Comparison of ENCODE assay signal across 8 cellular contexts in genomic region chr13:20943519-20944012, GRCh38. TPM values are rescaled to one million over a fixed set of nuclear protein-coding genes. Genes with fewer than 3 reads are reported as not detected.
DNase-seq lines count a peak whose midpoint lies in the region; ATAC-seq, FAIRE-seq and TF ChIP-seq lines count a peak whose summit lies in the region.

No MANE protein-coding gene starts in this region.

- H3K27me3 Mint-ChIP-seq in CD14-positive monocyte (ENCODE audit: low read depth in 3 of 3) (peaks cover 7 to 28% (median 18%) of the 10 kb centered on the region in 3 donors), T-helper 17 cell (peaks cover 62% of the 10 kb centered on the region)

- H3K27ac Mint-ChIP-seq in CD14-positive monocyte (peak overlapping the region; percentile 85 to 97 (median 95)), T-helper 17 cell (no peak overlapping the region)

- peak; percentile 91 for TF ChIP-seq CTCF in CD14-positive monocyte (IDR thresholded peaks at IDR 0.05)

- H3K4me1 Mint-ChIP-seq in CD14-positive monocyte: peaks cover 26% of the 10 kb centered on the region
- H3K4me1 Mint-ChIP-seq in T-helper 17 cell: peaks cover 5% of the 10 kb centered on the region

- H3K9me3 ChIP-seq in T-helper 17 cell (ENCODE audit: control insufficient read depth, low read length, poor library complexity, severe bottlenecking): no peaks in the 10 kb centered on the region

- intact Hi-C loops in CD14-positive monocyte (cut with micrococcal nuclease) (loop anchor here (2.0 to 10.0 kb wide), 7 partner anchors 73 to 534 kb away; partner anchors contain the start of genes MRPL57 (in 2 of the 2), SKA3 (in 2 of the 2) and LATS2 (in 1 of the 2)), left ventricle myocardium superior (cut with micrococcal nuclease) (loop anchor here (10.0 kb wide), 2 partner anchors 231 to 531 kb away; partner anchors contain the start of genes MRPL57 and SKA3)

- H3K9me3 Mint-ChIP-seq in CD14-positive monocyte: peaks cover 0 to 2% (median 0%) of the 10 kb centered on the region in 7 donors

- DNase-seq in CD14-positive monocyte (ENCODE audit: low spot score): peak; percentile 90
- DNase-seq in NCI-H128 (lab: John Stamatoyannopoulos, UW; ENCODE audit: unreplicated experiment): peak; percentile 9
- DNase-seq in T-helper 17 cell: peak; percentile 18 to 45 (median 34)
- DNase-seq in anterior cingulate cortex (lab: John Stamatoyannopoulos, UW): peak in 55 of 58 donors; percentile 13 to 81 (median 58)
- DNase-seq in left ventricle myocardium superior: peak; percentile 91
- DNase-seq in pulmonary artery endothelial cell (ENCODE audit: low read depth, low spot score): peak; percentile 67
- DNase-seq in urothelium cell line (ENCODE audit: low spot score): peak; percentile 75

- FAIRE-seq in urothelium cell line (lab: Jason Lieb, UNC): no peak

- peak; percentile 67 for ATAC-seq in GM21360 (IDR thresholded peaks at IDR 0.05; ENCODE audit: unreplicated experiment)
- peak; percentile 81 for ATAC-seq in T-helper 17 cell
- peak; percentile 90 for ATAC-seq in left ventricle myocardium superior

- no peaks in the 10 kb centered on the region for H3K36me3 Mint-ChIP-seq in CD14-positive monocyte
- H3K36me3 Mint-ChIP-seq in T-helper 17 cell (ENCODE audit: low read depth): peaks cover 2% of the 10 kb centered on the region

- H3K4me3 Mint-ChIP-seq in CD14-positive monocyte (peak overlapping the region; percentile 56 to 80), T-helper 17 cell (no peak overlapping the region)

RNA-seq across cellular contexts. Expression of gene XPO4, which starts 41.0 kb away (rescaled TPM):
- 1 to 10 TPM; 2.9 to 4.0 TPM for polyA plus RNA-seq in CD14-positive monocyte
- total RNA-seq in T-helper 17 cell (10 to 100 TPM; 23.4 to 25.3 TPM), left ventricle myocardium superior (32.9 TPM), pulmonary artery endothelial cell (29.7 and 42.0 TPM in 2 replicates)

Comparison
In these comparisons a context has a peak if more than half of its experiments do, and no peak if none do; other contexts are left out.
1. Peak in every context shown above with its lines: DNase-seq and ATAC-seq.
2. DNase-seq: peak in every context shown above with its lines; median percentile 91 in left ventricle myocardium superior; 90 in CD14-positive monocyte; 75 in urothelium cell line; 67 in pulmonary artery endothelial cell; 58 in anterior cingulate cortex; 34 in T-helper 17 cell; 9 in NCI-H128.